ENCODE assay signal across 19 cellular contexts in the genomic region with DNA sequence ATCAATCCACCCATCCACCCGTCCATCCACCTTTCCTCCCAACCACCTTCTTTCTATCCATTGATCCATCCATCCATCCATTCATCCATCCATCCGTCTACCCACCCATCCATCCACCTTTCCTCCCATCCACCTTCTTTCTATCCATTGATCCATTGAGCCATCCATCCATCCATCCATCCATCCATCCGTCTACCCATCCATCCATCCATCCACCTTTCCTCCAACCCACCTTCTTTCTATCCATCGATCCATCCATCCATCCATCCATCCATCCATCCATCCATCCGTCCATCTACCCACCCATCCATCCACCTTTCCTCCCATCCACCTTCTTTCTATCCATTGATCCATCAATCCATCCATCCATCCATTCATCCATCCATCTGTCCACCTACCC. TPM values are rescaled to one million over a fixed set of nuclear protein-coding genes. Genes with fewer than 3 reads are reported as not detected.
DNase-seq lines count a peak whose midpoint lies in the region; ATAC-seq, FAIRE-seq and TF ChIP-seq lines count a peak whose summit lies in the region.
"Had no signal": no experiment of that assay in that cellular context is flagged by ENCODE, and none has a peak within 500 bp of the region (broad histone marks: within the 10 kb centered on the region; RNA-seq: fewer than 3 reads in every experiment).

No MANE protein-coding gene starts in this region.

- in situ Hi-C loops in K562 (cut with MboI) = no loop called here

- 3% methylated on average over 5 of the region's 5 CpGs for WGBS in K562 (ENCODE audit: insufficient coverage, low coverage, missing lambda C conversion rate)

- H3K79me2 ChIP-seq in K562 (ENCODE audit: control insufficient read depth, insufficient read depth, low read length) = no peaks in the 10 kb centered on the region

- H3K27me3 ChIP-seq in K562 (ENCODE audit: control insufficient read depth in 2 of 2, insufficient read depth in 2 of 2, low read length in 2 of 2) = peaks cover 6 to 41% of the 10 kb centered on the region in 2 experiments; a peak in 3 of 5 replicates

- TF ChIP-seq RAD21 in K562 (CRISPR knock-in tag; conservative IDR thresholded peaks at IDR 0.05 in 1 of 2, IDR thresholded peaks at IDR 0.05 in 1 of 2) = no peak

- BruUV-seq in K562 (replicated peaks; lab: Mats Ljungman, UMichigan) = no TSS peak

- no peaks in the 10 kb centered on the region for H3K9me3 ChIP-seq in K562 (replicated peaks; ENCODE audit: control insufficient read depth, insufficient read depth, low read depth, low read length)

- FAIRE-seq in K562 (lab: Jason Lieb, UNC) = no peak
- FAIRE-seq in urothelium cell line (lab: Jason Lieb, UNC) = peak; percentile 97
- FAIRE-seq: GM12891, GM18507 had no signal

- H3K4me1 Mint-ChIP-seq in mesothelial cell of epicardium = peaks cover 60% of the 10 kb centered on the region
- H3K4me1 Mint-ChIP-seq in naive thymus-derived CD8-positive, alpha-beta T cell = peaks cover 0 to 8% (median 3%) of the 10 kb centered on the region in 4 donors

- H3K9ac ChIP-seq in K562 (ENCODE audit: insufficient read depth in 1 of 2, low read depth in 2 of 2, low read length in 2 of 2) = no peak overlapping the region

- CTCF ChIA-PET in K562 (lab: Yijun Ruan, JAX; ENCODE audit: low intra/inter-chr PET ratio) = no interaction called here

- H3K9me3 Mint-ChIP-seq in mesothelial cell of epicardium = no peaks in the 10 kb centered on the region
- H3K9me3 Mint-ChIP-seq in naive thymus-derived CD8-positive, alpha-beta T cell = no peaks in the 10 kb centered on the region

- intact Hi-C loops in K562 (cut with micrococcal nuclease) = no loop called here

- POLR2A ChIA-PET in K562 (lab: Yijun Ruan, JAX) = interaction anchor here (0.6 to 1.5 kb wide), 3 partner anchors 10 to 237 kb away, joined by 3 to 6 read pairs (median 3); no protein-coding TSS in a partner anchor
- POLR2A ChIA-PET in naive thymus-derived CD8-positive, alpha-beta T cell (lab: Charles Lee) = no interaction called here

- TF ChIP-seq CTCF in K562 (IDR thresholded peaks at IDR 0.05 in 2 of 3, conservative IDR thresholded peaks at IDR 0.05 in 1 of 3; ENCODE audit: insufficient read depth in 2 of 3, low read depth in 1 of 3, low read length in 3 of 3) (no peak), mesothelial cell of epicardium (IDR thresholded peaks at IDR 0.05; ENCODE audit: unreplicated experiment) (no peak)

- peak overlapping the region; percentile 94 for H3K27ac Mint-ChIP-seq in mesothelial cell of epicardium
- H3K27ac Mint-ChIP-seq in naive thymus-derived CD8-positive, alpha-beta T cell = no peak overlapping the region
- H3K27ac Mint-ChIP-seq: CD4-positive, alpha-beta memory T cell had no signal

- H3K9me1 ChIP-seq in K562 (ENCODE audit: control insufficient read depth, insufficient read depth, low read length) = peaks cover 6% of the 10 kb centered on the region

- no peak overlapping the region for H3K4me2 ChIP-seq in K562 (ENCODE audit: insufficient read depth, low read length)

- H2AFZ ChIP-seq in K562 (ENCODE audit: low read depth, low read length) = no peak overlapping the region

- TF ChIP-seq EP300 in K562 (IDR thresholded peaks at IDR 0.05; ENCODE audit: low read length) = no peak

- no peak overlapping the region for H3K4me3 ChIP-seq in K562

- peaks cover 26 to 32% of the 10 kb centered on the region in 2 experiments; a peak in 4 of 5 replicates for H3K4me1 ChIP-seq in K562 (replicated peaks in 1 of 2; ENCODE audit: control insufficient read depth in 2 of 2, insufficient read depth in 2 of 2, low read length in 2 of 2)

- no peak for TF ChIP-seq POLR2A in K562 (conservative IDR thresholded peaks at IDR 0.05)

- H3K27me3 Mint-ChIP-seq in mesothelial cell of epicardium (ENCODE audit: low read depth) = no peaks in the 10 kb centered on the region
- peaks cover 7 to 54% (median 22%) of the 10 kb centered on the region in 5 donors for H3K27me3 Mint-ChIP-seq in naive thymus-derived CD8-positive, alpha-beta T cell

- ATAC-seq in K562 (no peak), HG03280 (IDR thresholded peaks at IDR 0.05; ENCODE audit: unreplicated experiment) (no peak)
- no peak for ATAC-seq in naive thymus-derived CD8-positive, alpha-beta T cell

- no peak for DNase-seq in K562 (ENCODE audit: extremely low read depth in 1 of 4, low spot score in 3 of 4)
- DNase-seq in mesothelial cell of epicardium (ENCODE audit: low spot score in 2 of 2, unreplicated experiment in 2 of 2) = no peak
- DNase-seq in urothelium cell line (ENCODE audit: low spot score) = no peak
- no peak for DNase-seq in superior temporal gyrus (ENCODE audit: extremely low spot score)
- DNase-seq in naive thymus-derived CD8-positive, alpha-beta T cell = no peak
- DNase-seq: C1 segment of cervical spinal cord; Calu3; CD4-positive, alpha-beta memory T cell; COR-L47; DMS53; DMS79 treated with DMSO at 0.1 percent for 48 hours; GF-D8; GOT3; H7; HCEC 1CT had no signal

- H3K36me3 Mint-ChIP-seq in mesothelial cell of epicardium = no peaks in the 10 kb centered on the region
- H3K36me3 Mint-ChIP-seq in naive thymus-derived CD8-positive, alpha-beta T cell = no peaks in the 10 kb centered on the region
- H3K36me3 Mint-ChIP-seq: CD4-positive, alpha-beta memory T cell had no signal

- no peak overlapping the region for H3K27ac ChIP-seq in K562 (ENCODE audit: extremely low read depth, low read depth, low read length)

- no peaks in the 10 kb centered on the region for H3K36me3 ChIP-seq in K562 (ENCODE audit: control insufficient read depth, insufficient read depth, low read length)

- H3K4me3 Mint-ChIP-seq in mesothelial cell of epicardium = no peak overlapping the region
- no peak overlapping the region for H3K4me3 Mint-ChIP-seq in naive thymus-derived CD8-positive, alpha-beta T cell

- H4K20me1 ChIP-seq in K562 (replicated peaks; ENCODE audit: control insufficient read depth, insufficient read depth, low read length) = peaks cover 4% of the 10 kb centered on the region; the same call in 1 of the 2 replicates

TF ChIP-seq in K562, 482 proteins besides CTCF, POLR2A, EP300 and RAD21:
- peak; percentile 50 for TF ChIP-seq CREBBP (IDR thresholded peaks at IDR 0.05; ENCODE audit: low read depth, low read length)
- TF ChIP-seq, protein P1, sequence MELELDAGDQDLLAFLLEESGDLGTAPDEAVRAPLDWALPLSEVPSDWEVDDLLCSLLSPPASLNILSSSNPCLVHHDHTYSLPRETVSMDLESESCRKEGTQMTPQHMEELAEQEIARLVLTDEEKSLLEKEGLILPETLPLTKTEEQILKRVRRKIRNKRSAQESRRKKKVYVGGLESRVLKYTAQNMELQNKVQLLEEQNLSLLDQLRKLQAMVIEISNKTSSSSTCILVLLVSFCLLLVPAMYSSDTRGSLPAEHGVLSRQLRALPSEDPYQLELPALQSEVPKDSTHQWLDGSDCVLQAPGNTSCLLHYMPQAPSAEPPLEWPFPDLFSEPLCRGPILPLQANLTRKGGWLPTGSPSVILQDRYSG (tag; conservative IDR thresholded peaks at IDR 0.05; ENCODE audit: low read depth) = no peak

RNA-seq across cellular contexts. Expression of a gene that starts 5.1 kb away (rescaled TPM):
- not detected in 2 replicates for total RNA-seq in K562 (2011; cell fraction: chromatin; rRNA removed; ENCODE audit: low replicate concordance)
- total RNA-seq in K562 (2011; cell fraction: nucleolus; rRNA removed) = not detected in 2 replicates
- not detected in 2 replicates for total RNA-seq in K562 (2011; cell fraction: nucleoplasm; rRNA removed)
- total RNA-seq in K562 (2014; rRNA removed) (not detected in 2 replicates), K562 (2014; rRNA removed; fragmentation: Illumina TruSeq; extraction: Trizol) (not detected in 2 replicates), K562 (2015; rRNA removed; fragmentation: Illumina TruSeq; extraction: Trizol) (not detected in 2 replicates), K562 (2021) (not detected in 2 replicates), mesothelial cell of epicardium (2.7 to 4.1 TPM (median 3.5 TPM) in 3 replicates)
- polyA plus RNA-seq in K562 (2011; rRNA removed) (not detected in 2 replicates), K562 (2014; fragmentation: Illumina TruSeq; extraction: Trizol) (not detected in 2 replicates), K562 (2014; fragmentation: Nextera tagmentation; extraction: Ambion mirVana) (not detected), K562 (2014; rRNA removed) (not detected in 2 replicates)
- polyA plus RNA-seq in K562 (2011; cell fraction: cytosol; rRNA removed) = not detected in 2 replicates
- polyA plus RNA-seq in K562 (2011; cell fraction: nucleus; rRNA removed) = not detected in 2 replicates
- not detected in 2 replicates for polyA plus RNA-seq in K562 (2012)
- polyA minus RNA-seq in K562 (2011; rRNA and poly(A)+ RNA removed) = not detected in 2 replicates
- not detected in 2 replicates for polyA minus RNA-seq in K562 (2011; cell fraction: cytosol; rRNA and poly(A)+ RNA removed)
- not detected in 2 replicates for polyA minus RNA-seq in K562 (2011; cell fraction: nucleus; rRNA and poly(A)+ RNA removed)
- total RNA-seq in naive thymus-derived CD8-positive, alpha-beta T cell = not detected
- not detected for polyA plus RNA-seq in naive thymus-derived CD8-positive, alpha-beta T cell
- total RNA-seq: A673; CD4-positive, alpha-beta memory T cell had no signal
- polyA plus RNA-seq: CD4-positive, alpha-beta memory T cell had no signal
